Comparison of ENCODE assay signal across 1 cellular context in the genomic region with DNA sequence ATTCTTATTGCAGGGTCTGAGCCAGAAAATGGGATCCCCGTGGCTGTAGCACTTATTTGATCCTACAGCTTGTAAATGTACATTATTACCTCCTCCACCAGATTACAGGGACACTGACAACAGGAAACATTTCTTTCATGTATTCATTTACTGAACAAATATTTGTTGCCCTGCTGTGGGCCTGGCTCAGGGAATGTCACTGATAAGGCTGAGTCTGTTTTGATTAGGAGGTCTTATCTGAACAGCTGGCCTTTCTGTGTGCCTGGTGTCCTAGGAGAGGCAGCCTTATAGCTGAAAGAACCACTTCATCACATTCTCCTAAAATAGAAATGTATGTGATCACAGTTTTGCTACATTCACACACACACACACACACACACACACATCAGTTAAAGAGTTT.
TF ChIP-seq lines count a peak whose summit lies in the region.

No MANE protein-coding gene starts in this region.

TF ChIP-seq in HepG2, 621 proteins besides CTCF, POLR2A, EP300 and RAD21 (continued from another document and continues in another):
- TF ChIP-seq, protein P1, sequence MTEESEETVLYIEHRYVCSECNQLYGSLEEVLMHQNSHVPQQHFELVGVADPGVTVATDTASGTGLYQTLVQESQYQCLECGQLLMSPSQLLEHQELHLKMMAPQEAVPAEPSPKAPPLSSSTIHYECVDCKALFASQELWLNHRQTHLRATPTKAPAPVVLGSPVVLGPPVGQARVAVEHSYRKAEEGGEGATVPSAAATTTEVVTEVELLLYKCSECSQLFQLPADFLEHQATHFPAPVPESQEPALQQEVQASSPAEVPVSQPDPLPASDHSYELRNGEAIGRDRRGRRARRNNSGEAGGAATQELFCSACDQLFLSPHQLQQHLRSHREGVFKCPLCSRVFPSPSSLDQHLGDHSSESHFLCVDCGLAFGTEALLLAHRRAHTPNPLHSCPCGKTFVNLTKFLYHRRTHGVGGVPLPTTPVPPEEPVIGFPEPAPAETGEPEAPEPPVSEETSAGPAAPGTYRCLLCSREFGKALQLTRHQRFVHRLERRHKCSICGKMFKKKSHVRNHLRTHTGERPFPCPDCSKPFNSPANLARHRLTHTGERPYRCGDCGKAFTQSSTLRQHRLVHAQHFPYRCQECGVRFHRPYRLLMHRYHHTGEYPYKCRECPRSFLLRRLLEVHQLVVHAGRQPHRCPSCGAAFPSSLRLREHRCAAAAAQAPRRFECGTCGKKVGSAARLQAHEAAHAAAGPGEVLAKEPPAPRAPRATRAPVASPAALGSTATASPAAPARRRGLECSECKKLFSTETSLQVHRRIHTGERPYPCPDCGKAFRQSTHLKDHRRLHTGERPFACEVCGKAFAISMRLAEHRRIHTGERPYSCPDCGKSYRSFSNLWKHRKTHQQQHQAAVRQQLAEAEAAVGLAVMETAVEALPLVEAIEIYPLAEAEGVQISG (CRISPR knock-in tag; IDR thresholded peaks at IDR 0.05) = no peak
- TF ChIP-seq SALL1 (CRISPR knock-in tag; IDR thresholded peaks at IDR 0.05) = peak; percentile 83; the same call in 1 of the 2 replicates
- TF ChIP-seq, protein P2, sequence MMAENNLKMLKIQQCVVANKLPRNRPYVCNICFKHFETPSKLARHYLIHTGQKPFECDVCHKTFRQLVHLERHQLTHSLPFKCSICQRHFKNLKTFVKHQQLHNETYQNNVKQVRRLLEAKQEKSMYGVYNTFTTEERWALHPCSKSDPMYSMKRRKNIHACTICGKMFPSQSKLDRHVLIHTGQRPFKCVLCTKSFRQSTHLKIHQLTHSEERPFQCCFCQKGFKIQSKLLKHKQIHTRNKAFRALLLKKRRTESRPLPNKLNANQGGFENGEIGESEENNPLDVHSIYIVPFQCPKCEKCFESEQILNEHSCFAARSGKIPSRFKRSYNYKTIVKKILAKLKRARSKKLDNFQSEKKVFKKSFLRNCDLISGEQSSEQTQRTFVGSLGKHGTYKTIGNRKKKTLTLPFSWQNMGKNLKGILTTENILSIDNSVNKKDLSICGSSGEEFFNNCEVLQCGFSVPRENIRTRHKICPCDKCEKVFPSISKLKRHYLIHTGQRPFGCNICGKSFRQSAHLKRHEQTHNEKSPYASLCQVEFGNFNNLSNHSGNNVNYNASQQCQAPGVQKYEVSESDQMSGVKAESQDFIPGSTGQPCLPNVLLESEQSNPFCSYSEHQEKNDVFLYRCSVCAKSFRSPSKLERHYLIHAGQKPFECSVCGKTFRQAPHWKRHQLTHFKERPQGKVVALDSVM (CRISPR knock-in tag; IDR thresholded peaks at IDR 0.05) = no peak
- TF ChIP-seq, protein P3, sequence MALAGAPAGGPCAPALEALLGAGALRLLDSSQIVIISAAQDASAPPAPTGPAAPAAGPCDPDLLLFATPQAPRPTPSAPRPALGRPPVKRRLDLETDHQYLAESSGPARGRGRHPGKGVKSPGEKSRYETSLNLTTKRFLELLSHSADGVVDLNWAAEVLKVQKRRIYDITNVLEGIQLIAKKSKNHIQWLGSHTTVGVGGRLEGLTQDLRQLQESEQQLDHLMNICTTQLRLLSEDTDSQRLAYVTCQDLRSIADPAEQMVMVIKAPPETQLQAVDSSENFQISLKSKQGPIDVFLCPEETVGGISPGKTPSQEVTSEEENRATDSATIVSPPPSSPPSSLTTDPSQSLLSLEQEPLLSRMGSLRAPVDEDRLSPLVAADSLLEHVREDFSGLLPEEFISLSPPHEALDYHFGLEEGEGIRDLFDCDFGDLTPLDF (CRISPR knock-in tag; IDR thresholded peaks at IDR 0.05) = no peak
- TF ChIP-seq, protein P4, sequence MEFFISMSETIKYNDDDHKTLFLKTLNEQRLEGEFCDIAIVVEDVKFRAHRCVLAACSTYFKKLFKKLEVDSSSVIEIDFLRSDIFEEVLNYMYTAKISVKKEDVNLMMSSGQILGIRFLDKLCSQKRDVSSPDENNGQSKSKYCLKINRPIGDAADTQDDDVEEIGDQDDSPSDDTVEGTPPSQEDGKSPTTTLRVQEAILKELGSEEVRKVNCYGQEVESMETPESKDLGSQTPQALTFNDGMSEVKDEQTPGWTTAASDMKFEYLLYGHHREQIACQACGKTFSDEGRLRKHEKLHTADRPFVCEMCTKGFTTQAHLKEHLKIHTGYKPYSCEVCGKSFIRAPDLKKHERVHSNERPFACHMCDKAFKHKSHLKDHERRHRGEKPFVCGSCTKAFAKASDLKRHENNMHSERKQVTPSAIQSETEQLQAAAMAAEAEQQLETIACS (CRISPR knock-in tag; IDR thresholded peaks at IDR 0.05) = no peak
- TF ChIP-seq ZNF839 (CRISPR knock-in tag; IDR thresholded peaks at IDR 0.05; ENCODE audit: borderline replicate concordance) = no peak
- TF ChIP-seq NFE2L1 (CRISPR knock-in tag; IDR thresholded peaks at IDR 0.05; ENCODE audit: borderline replicate concordance) = no peak
- no peak for TF ChIP-seq ZNF230 (CRISPR knock-in tag; IDR thresholded peaks at IDR 0.05)
- TF ChIP-seq, protein P5, sequence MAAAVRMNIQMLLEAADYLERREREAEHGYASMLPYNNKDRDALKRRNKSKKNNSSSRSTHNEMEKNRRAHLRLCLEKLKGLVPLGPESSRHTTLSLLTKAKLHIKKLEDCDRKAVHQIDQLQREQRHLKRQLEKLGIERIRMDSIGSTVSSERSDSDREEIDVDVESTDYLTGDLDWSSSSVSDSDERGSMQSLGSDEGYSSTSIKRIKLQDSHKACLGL (CRISPR knock-in tag; IDR thresholded peaks at IDR 0.05) = no peak
- TF ChIP-seq BORCS8-MEF2B (CRISPR knock-in tag; IDR thresholded peaks at IDR 0.05) = no peak
- no peak for TF ChIP-seq ZNF343 (CRISPR knock-in tag; IDR thresholded peaks at IDR 0.05)
- no peak for TF ChIP-seq TRIM24 (CRISPR knock-in tag; IDR thresholded peaks at IDR 0.05)
- TF ChIP-seq ZNF775 (CRISPR knock-in tag; IDR thresholded peaks at IDR 0.05; ENCODE audit: borderline replicate concordance) = no peak
- no peak for TF ChIP-seq ZNF746 (CRISPR knock-in tag; IDR thresholded peaks at IDR 0.05)
- TF ChIP-seq ZNF550 (CRISPR knock-in tag; IDR thresholded peaks at IDR 0.05; ENCODE audit: borderline replicate concordance) = no peak
- TF ChIP-seq, protein P6, sequence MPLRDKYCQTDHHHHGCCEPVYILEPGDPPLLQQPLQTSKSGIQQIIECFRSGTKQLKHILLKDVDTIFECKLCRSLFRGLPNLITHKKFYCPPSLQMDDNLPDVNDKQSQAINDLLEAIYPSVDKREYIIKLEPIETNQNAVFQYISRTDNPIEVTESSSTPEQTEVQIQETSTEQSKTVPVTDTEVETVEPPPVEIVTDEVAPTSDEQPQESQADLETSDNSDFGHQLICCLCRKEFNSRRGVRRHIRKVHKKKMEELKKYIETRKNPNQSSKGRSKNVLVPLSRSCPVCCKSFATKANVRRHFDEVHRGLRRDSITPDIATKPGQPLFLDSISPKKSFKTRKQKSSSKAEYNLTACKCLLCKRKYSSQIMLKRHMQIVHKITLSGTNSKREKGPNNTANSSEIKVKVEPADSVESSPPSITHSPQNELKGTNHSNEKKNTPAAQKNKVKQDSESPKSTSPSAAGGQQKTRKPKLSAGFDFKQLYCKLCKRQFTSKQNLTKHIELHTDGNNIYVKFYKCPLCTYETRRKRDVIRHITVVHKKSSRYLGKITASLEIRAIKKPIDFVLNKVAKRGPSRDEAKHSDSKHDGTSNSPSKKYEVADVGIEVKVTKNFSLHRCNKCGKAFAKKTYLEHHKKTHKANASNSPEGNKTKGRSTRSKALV (CRISPR knock-in tag; IDR thresholded peaks at IDR 0.05) = no peak
- TF ChIP-seq ZBTB8A (CRISPR knock-in tag; IDR thresholded peaks at IDR 0.05; ENCODE audit: borderline replicate concordance, low read depth) = no peak
- TF ChIP-seq ZSCAN30 (CRISPR knock-in tag; IDR thresholded peaks at IDR 0.05) = no peak
- TF ChIP-seq TMF1 (CRISPR knock-in tag; IDR thresholded peaks at IDR 0.05; ENCODE audit: low read depth) = no peak
- TF ChIP-seq THYN1 (CRISPR knock-in tag; IDR thresholded peaks at IDR 0.05; ENCODE audit: borderline replicate concordance, low read depth) = no peak
- no peak for TF ChIP-seq ZNF432 (CRISPR knock-in tag; IDR thresholded peaks at IDR 0.05; ENCODE audit: borderline replicate concordance)
- TF ChIP-seq SMARCE1 (IDR thresholded peaks at IDR 0.05; ENCODE audit: borderline replicate concordance) = no peak
- no peak for TF ChIP-seq HOXA7 (CRISPR knock-in tag; IDR thresholded peaks at IDR 0.05)
- TF ChIP-seq HNRNPL (IDR thresholded peaks at IDR 0.05; ENCODE audit: low read depth, low read length) = no peak
- TF ChIP-seq, protein P7, sequence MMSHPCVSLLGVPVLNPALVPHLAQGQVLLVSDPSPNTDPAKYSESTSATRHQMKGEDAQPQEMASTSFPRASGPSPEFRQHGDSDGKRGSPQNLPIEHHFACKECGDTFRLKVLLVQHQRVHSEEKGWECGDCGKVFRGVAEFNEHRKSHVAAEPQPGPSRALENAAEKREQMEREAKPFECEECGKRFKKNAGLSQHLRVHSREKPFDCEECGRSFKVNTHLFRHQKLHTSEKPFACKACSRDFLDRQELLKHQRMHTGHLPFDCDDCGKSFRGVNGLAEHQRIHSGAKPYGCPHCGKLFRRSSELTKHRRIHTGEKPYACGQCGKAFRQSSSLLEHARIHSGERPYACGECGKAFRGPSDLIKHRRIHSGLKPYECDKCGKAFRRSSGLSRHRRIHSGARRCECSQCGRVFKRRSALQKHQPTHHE (CRISPR knock-in tag; IDR thresholded peaks at IDR 0.05; ENCODE audit: borderline replicate concordance) = no peak
- TF ChIP-seq MEIS1 (CRISPR knock-in tag; IDR thresholded peaks at IDR 0.05; ENCODE audit: borderline replicate concordance) = peak; percentile 64; the same call in 1 of the 2 replicates
- TF ChIP-seq, protein P8, sequence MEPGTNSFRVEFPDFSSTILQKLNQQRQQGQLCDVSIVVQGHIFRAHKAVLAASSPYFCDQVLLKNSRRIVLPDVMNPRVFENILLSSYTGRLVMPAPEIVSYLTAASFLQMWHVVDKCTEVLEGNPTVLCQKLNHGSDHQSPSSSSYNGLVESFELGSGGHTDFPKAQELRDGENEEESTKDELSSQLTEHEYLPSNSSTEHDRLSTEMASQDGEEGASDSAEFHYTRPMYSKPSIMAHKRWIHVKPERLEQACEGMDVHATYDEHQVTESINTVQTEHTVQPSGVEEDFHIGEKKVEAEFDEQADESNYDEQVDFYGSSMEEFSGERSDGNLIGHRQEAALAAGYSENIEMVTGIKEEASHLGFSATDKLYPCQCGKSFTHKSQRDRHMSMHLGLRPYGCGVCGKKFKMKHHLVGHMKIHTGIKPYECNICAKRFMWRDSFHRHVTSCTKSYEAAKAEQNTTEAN (CRISPR knock-in tag; conservative IDR thresholded peaks at IDR 0.05) = no peak
- TF ChIP-seq, protein P9, sequence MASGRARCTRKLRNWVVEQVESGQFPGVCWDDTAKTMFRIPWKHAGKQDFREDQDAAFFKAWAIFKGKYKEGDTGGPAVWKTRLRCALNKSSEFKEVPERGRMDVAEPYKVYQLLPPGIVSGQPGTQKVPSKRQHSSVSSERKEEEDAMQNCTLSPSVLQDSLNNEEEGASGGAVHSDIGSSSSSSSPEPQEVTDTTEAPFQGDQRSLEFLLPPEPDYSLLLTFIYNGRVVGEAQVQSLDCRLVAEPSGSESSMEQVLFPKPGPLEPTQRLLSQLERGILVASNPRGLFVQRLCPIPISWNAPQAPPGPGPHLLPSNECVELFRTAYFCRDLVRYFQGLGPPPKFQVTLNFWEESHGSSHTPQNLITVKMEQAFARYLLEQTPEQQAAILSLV (CRISPR knock-in tag; IDR thresholded peaks at IDR 0.05; ENCODE audit: borderline replicate concordance) = no peak
- no peak for TF ChIP-seq ZNF468 (CRISPR knock-in tag; IDR thresholded peaks at IDR 0.05)
- no peak for TF ChIP-seq TAF15 (IDR thresholded peaks at IDR 0.05; ENCODE audit: low read depth, low read length, poor library complexity, severe bottlenecking)
- no peak for TF ChIP-seq STAG1 (CRISPR knock-in tag; IDR thresholded peaks at IDR 0.05)
- TF ChIP-seq, protein P10, sequence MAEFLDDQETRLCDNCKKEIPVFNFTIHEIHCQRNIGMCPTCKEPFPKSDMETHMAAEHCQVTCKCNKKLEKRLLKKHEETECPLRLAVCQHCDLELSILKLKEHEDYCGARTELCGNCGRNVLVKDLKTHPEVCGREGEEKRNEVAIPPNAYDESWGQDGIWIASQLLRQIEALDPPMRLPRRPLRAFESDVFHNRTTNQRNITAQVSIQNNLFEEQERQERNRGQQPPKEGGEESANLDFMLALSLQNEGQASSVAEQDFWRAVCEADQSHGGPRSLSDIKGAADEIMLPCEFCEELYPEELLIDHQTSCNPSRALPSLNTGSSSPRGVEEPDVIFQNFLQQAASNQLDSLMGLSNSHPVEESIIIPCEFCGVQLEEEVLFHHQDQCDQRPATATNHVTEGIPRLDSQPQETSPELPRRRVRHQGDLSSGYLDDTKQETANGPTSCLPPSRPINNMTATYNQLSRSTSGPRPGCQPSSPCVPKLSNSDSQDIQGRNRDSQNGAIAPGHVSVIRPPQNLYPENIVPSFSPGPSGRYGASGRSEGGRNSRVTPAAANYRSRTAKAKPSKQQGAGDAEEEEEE (CRISPR knock-in tag; IDR thresholded peaks at IDR 0.05; ENCODE audit: borderline replicate concordance) = no peak
- TF ChIP-seq, protein P11, sequence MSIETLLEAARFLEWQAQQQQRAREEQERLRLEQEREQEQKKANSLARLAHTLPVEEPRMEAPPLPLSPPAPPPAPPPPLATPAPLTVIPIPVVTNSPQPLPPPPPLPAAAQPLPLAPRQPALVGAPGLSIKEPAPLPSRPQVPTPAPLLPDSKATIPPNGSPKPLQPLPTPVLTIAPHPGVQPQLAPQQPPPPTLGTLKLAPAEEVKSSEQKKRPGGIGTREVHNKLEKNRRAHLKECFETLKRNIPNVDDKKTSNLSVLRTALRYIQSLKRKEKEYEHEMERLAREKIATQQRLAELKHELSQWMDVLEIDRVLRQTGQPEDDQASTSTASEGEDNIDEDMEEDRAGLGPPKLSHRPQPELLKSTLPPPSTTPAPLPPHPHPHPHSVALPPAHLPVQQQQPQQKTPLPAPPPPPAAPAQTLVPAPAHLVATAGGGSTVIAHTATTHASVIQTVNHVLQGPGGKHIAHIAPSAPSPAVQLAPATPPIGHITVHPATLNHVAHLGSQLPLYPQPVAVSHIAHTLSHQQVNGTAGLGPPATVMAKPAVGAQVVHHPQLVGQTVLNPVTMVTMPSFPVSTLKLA (IDR thresholded peaks at IDR 0.05) = no peak
- no peak for TF ChIP-seq NCOR1 (IDR thresholded peaks at IDR 0.05; ENCODE audit: borderline replicate concordance, low read length)
- TF ChIP-seq XBP1 (CRISPR knock-in tag; IDR thresholded peaks at IDR 0.05) = no peak
- TF ChIP-seq SPEN (CRISPR knock-in tag; IDR thresholded peaks at IDR 0.05; ENCODE audit: low read depth) = no peak
- no peak for TF ChIP-seq ISX (CRISPR knock-in tag; conservative IDR thresholded peaks at IDR 0.05)
- TF ChIP-seq GPN1 (CRISPR knock-in tag; IDR thresholded peaks at IDR 0.05; ENCODE audit: borderline replicate concordance) = no peak
- no peak for TF ChIP-seq CBX5 (CRISPR knock-in tag; IDR thresholded peaks at IDR 0.05; ENCODE audit: borderline replicate concordance)
- peak; percentile 72 for TF ChIP-seq NR2F6 (IDR thresholded peaks at IDR 0.05)
- TF ChIP-seq NR2F6 (CRISPR knock-in tag; IDR thresholded peaks at IDR 0.05) = peak; percentile 69
- TF ChIP-seq HNF4A (CRISPR knock-in tag; IDR thresholded peaks at IDR 0.05) = peak; percentile 45; the same call in 1 of the 2 replicates
- TF ChIP-seq ELF3 (CRISPR knock-in tag; IDR thresholded peaks at IDR 0.05) = peak; percentile 84
- TF ChIP-seq ZNF589 (CRISPR knock-in tag; conservative IDR thresholded peaks at IDR 0.05) = no peak
- 0 out of 2 replicates have a peak, but pooled peaks have one; percentile 41 for TF ChIP-seq SOX13 (IDR thresholded peaks at IDR 0.05)
- peak in 1 of 2 experiments; percentile 86; a peak in 2 of 4 replicates for TF ChIP-seq SOX13 (CRISPR knock-in tag; conservative IDR thresholded peaks at IDR 0.05 in 1 of 2, IDR thresholded peaks at IDR 0.05 in 1 of 2)
- TF ChIP-seq RNF2 (conservative IDR thresholded peaks at IDR 0.05; ENCODE audit: low read depth) = no peak
- TF ChIP-seq DPF2 (CRISPR knock-in tag; IDR thresholded peaks at IDR 0.05; ENCODE audit: borderline replicate concordance, low read depth) = no peak; the same call in none of the 2 replicates
